10 cellular contexts compared by ENCODE assay signal in the genomic region with DNA sequence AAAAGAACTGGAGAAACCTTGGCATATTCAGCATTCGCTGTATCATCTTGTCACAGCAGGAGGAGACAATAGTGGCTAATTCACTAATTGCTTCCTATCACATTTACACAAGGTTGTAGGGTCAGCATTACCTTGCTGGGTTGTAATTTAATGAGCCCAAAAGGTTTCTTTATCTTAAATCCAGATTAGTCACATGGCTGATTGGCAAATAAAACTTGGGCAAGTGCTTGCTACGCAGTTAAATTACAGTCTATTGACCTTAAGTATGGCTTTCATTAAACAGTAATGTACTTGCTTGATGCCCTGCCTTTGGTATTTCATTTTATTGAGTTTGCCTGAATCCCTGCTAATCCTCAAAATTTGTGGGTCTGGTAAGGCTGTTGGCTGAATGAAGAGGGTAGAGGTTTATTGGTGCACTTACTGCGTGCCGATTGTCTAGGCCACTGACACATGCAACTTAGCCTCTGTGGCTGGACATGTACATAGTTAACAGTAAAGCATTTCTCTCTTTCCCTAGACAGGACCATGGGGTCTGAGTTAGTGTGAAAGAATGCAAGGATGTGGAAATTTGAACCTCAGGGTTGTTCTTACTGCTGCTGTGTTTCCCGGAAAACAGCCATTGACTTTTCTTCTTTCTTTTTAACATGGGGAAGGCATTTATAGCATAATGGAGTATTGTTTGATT. TPM values are rescaled to one million over a fixed set of nuclear protein-coding genes. Genes with fewer than 3 reads are reported as not detected.
DNase-seq lines count a peak whose midpoint lies in the region; ATAC-seq, FAIRE-seq and TF ChIP-seq lines count a peak whose summit lies in the region.
"Had no signal": no experiment of that assay in that cellular context is flagged by ENCODE, and none has a peak within 500 bp of the region (broad histone marks: within the 10 kb centered on the region; RNA-seq: fewer than 3 reads in every experiment).

No MANE protein-coding gene starts in this region.

- H3K27me3 ChIP-seq in GM23338 (ENCODE audit: insufficient read depth) = no peaks in the 10 kb centered on the region
- H3K27me3 ChIP-seq in small intestine (ENCODE audit: control insufficient read depth in 2 of 2, insufficient read depth in 2 of 2, low read length in 2 of 2) = no peaks in the 10 kb centered on the region

- TF ChIP-seq CTCF in GM23338 (conservative IDR thresholded peaks at IDR 0.05; ENCODE audit: low read depth in 2 of 2) (no peak), foreskin fibroblast (IDR thresholded peaks at IDR 0.05; ENCODE audit: low read depth, low read length) (no peak), GM13976 (IDR thresholded peaks at IDR 0.05; ENCODE audit: borderline replicate concordance, control extremely low read depth, extremely low read depth, insufficient read depth, missing control alignments) (no peak)

- H4K20me1 ChIP-seq in GM23338 (replicated peaks; ENCODE audit: insufficient read depth) = peaks cover 28% of the 10 kb centered on the region

- no peaks in the 10 kb centered on the region for H3F3A ChIP-seq in GM23338 (replicated peaks; ENCODE audit: low read depth)

- H3K4me3 ChIP-seq in GM23338 (no peak overlapping the region), foreskin fibroblast (ENCODE audit: low read depth in 1 of 2, low read length in 2 of 2) (no peak overlapping the region), small intestine (ENCODE audit: low read depth in 1 of 2, low read length in 2 of 2) (no peak overlapping the region)

- no peak overlapping the region for H2AFZ ChIP-seq in GM23338

- peak; percentile 64 for FAIRE-seq in small intestine (lab: Jason Lieb, UNC)

- H3K36me3 Mint-ChIP-seq in GM23338 (ENCODE audit: low read depth) = no peaks in the 10 kb centered on the region

- no peaks in the 10 kb centered on the region for H3K9me3 ChIP-seq in small intestine (ENCODE audit: control insufficient read depth, low read depth)

- H3K4me2 ChIP-seq in GM23338 = 0 out of 2 replicates have a peak overlapping the region, but pooled peaks have one; percentile 16

- no peak for ATAC-seq in GM23338
- ATAC-seq: activated CD8-positive, alpha-beta T cell treated with anti-CD3 and anti-CD28 coated beads for 36 hours had no signal

- H3K4me3 Mint-ChIP-seq in GM23338 = no peak overlapping the region
- H3K4me3 Mint-ChIP-seq: activated CD8-positive, alpha-beta T cell treated with anti-CD3 and anti-CD28 coated beads for 36 hours had no signal

- H3K27me3 Mint-ChIP-seq in GM23338 (ENCODE audit: insufficient read depth, low read depth, poor library complexity) = peaks cover 2% of the 10 kb centered on the region

- peaks cover 96% of the 10 kb centered on the region for H3K79me2 ChIP-seq in GM23338 (replicated peaks; ENCODE audit: insufficient read depth)

- peaks cover 40% of the 10 kb centered on the region for H3K4me1 Mint-ChIP-seq in GM23338

- in situ Hi-C loops in GM13976 (cut with MboI; ENCODE audit: low sequenced_read_pairs, unreplicated experiment) = no loop called here

- no peaks in the 10 kb centered on the region for H3K9me2 ChIP-seq in GM23338 (ENCODE audit: insufficient read depth)

- peak overlapping the region; percentile 41; the same call in 1 of the 2 replicates for H3K27ac Mint-ChIP-seq in GM23338
- H3K27ac Mint-ChIP-seq: activated CD8-positive, alpha-beta T cell treated with anti-CD3 and anti-CD28 coated beads for 36 hours had no signal

- H3K36me3 ChIP-seq in GM23338 (ENCODE audit: insufficient read depth) (no peaks in the 10 kb centered on the region), small intestine (ENCODE audit: control insufficient read depth in 2 of 2, insufficient read depth in 2 of 2, low read length in 2 of 2) (no peaks in the 10 kb centered on the region)

- DNase-seq in GM23338 (ENCODE audit: low spot score) = no peak
- peak; percentile 28 for DNase-seq in T1000 (lab: John Stamatoyannopoulos, UW)
- peak; percentile 82 to 88 for DNase-seq in foreskin fibroblast
- peak; percentile 79 for DNase-seq in small intestine
- no peak for DNase-seq in GM13976 (ENCODE audit: low spot score)
- DNase-seq in NCI-H446 treated with DMSO at 0.1 percent for 48 hours (lab: John Stamatoyannopoulos, UW) = no peak
- DNase-seq in activated CD4-positive, alpha-beta T cell treated with anti-CD3 and anti-CD28 coated beads, Interleukin-2, amount 50 U/mL, for 48 hours = no peak
- DNase-seq: activated CD8-positive, alpha-beta T cell treated with anti-CD3 and anti-CD28 coated beads for 36 hours; activated naive CD4-positive, alpha-beta T cell treated with Interleukin-2 at 50 U/mL for 16 hours; effector CD4-positive, alpha-beta T cell had no signal

- 58 to 81% (median 73%) methylated on average over 5 of the region's 5 CpGs for WGBS in small intestine, 3 donors

- H3K9me3 Mint-ChIP-seq in GM23338 = no peaks in the 10 kb centered on the region
- H3K9me3 Mint-ChIP-seq: activated CD8-positive, alpha-beta T cell treated with anti-CD3 and anti-CD28 coated beads for 36 hours had no signal

- no peak overlapping the region for H3K27ac ChIP-seq in GM23338 (ENCODE audit: low read depth)
- H3K27ac ChIP-seq in small intestine (ENCODE audit: low read depth in 1 of 2, low read length in 1 of 2) = no peak overlapping the region

- H3K4me1 ChIP-seq in GM23338 (ENCODE audit: insufficient read depth) (peaks cover 24% of the 10 kb centered on the region), small intestine (ENCODE audit: control insufficient read depth in 2 of 2, insufficient read depth in 1 of 2, low read depth in 1 of 2, low read length in 1 of 2) (peaks cover 0 to 2% of the 10 kb centered on the region in 2 donors)

TF ChIP-seq in GM23338, 12 proteins besides CTCF, POLR2A, EP300 and RAD21:
- TF ChIP-seq STAT1 (IDR thresholded peaks at IDR 0.05; ENCODE audit: unreplicated experiment) = no peak
- TF ChIP-seq, protein P1, sequence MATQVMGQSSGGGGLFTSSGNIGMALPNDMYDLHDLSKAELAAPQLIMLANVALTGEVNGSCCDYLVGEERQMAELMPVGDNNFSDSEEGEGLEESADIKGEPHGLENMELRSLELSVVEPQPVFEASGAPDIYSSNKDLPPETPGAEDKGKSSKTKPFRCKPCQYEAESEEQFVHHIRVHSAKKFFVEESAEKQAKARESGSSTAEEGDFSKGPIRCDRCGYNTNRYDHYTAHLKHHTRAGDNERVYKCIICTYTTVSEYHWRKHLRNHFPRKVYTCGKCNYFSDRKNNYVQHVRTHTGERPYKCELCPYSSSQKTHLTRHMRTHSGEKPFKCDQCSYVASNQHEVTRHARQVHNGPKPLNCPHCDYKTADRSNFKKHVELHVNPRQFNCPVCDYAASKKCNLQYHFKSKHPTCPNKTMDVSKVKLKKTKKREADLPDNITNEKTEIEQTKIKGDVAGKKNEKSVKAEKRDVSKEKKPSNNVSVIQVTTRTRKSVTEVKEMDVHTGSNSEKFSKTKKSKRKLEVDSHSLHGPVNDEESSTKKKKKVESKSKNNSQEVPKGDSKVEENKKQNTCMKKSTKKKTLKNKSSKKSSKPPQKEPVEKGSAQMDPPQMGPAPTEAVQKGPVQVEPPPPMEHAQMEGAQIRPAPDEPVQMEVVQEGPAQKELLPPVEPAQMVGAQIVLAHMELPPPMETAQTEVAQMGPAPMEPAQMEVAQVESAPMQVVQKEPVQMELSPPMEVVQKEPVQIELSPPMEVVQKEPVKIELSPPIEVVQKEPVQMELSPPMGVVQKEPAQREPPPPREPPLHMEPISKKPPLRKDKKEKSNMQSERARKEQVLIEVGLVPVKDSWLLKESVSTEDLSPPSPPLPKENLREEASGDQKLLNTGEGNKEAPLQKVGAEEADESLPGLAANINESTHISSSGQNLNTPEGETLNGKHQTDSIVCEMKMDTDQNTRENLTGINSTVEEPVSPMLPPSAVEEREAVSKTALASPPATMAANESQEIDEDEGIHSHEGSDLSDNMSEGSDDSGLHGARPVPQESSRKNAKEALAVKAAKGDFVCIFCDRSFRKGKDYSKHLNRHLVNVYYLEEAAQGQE (IDR thresholded peaks at IDR 0.05; ENCODE audit: unreplicated experiment) = no peak
- TF ChIP-seq ZNF114 (CRISPR knock-in tag; IDR thresholded peaks at IDR 0.05) = no peak
- TF ChIP-seq EZH2phosphoT487 (IDR thresholded peaks at IDR 0.05; ENCODE audit: unreplicated experiment) = no peak
- TF ChIP-seq EZH2 (IDR thresholded peaks at IDR 0.05; ENCODE audit: low read depth, unreplicated experiment) = no peak

RNA-seq across cellular contexts. Expression of a gene that starts 34.3 kb away (rescaled TPM):
- 43.0 and 45.4 TPM in 2 replicates for total RNA-seq in GM23338 (2014; rRNA removed; shearing (Covaris generic))
- polyA plus RNA-seq in GM23338 (2016; fragmentation: Nextera tagmentation; extraction: Ambion mirVana) = 14.5 and 16.5 TPM in 2 replicates
- 1 to 10 TPM; 7.0 to 8.7 (median 8.7) TPM for polyA plus RNA-seq in small intestine

Comparison
In these comparisons a context has a peak if more than half of its experiments do, and no peak if none do; other contexts are left out.
1. DNase-seq: peak in T1000 (single experiment), foreskin fibroblast (2 of 2) and small intestine (single experiment); none in GM23338 (single experiment), GM13976 (single experiment), NCI-H446 treated with DMSO at 0.1 percent for 48 hours (single experiment) and activated CD4-positive, alpha-beta T cell treated with anti-CD3 and anti-CD28 coated beads, Interleukin-2, amount 50 U/mL, for 48 hours (0 of 2).